ENCODE assay signal across 27 cellular contexts in the genomic region with DNA sequence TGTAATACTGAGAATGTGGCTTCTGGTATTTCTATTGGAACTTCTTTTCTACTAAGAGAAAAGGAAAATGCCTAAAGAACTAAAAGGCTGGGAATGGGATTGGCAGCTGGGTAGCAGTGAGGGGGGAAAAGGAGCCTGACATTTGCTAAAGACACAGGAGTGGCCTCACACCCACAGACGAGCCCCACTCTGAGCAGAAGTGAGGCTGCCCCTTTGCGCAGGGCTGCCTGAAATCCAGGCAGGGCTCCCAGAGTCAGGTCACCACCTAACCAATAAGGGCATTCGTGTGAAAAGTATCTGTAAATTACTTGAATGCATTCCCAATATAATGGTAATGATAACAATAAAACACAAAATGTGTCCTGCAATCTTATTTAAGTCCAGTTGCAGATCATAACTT.
"Had no signal": no experiment of that assay in that cellular context is flagged by ENCODE, and none has a peak within 500 bp of the region (broad histone marks: within the 10 kb centered on the region; RNA-seq: fewer than 3 reads in every experiment).

No MANE protein-coding gene starts in this region.

- H3K4me3 ChIP-seq: ascending aorta, cardiac muscle cell, SJCRH30, SK-N-MC had no signal

- H3K4me2 ChIP-seq: KMS-11 had no signal

- H3K36me3 Mint-ChIP-seq: activated naive CD4-positive, alpha-beta T cell treated with anti-CD3 and anti-CD28 coated beads, Interleukin-2, amount 50 U/mL, for 24 hours; activated naive CD8-positive, alpha-beta T cell treated with anti-CD3 and anti-CD28 coated beads, Interleukin-2, amount 10 ng/mL, durations not matched to agents 7 days and 5 days had no signal

- H3K9ac ChIP-seq: KMS-11 had no signal

- ATAC-seq: activated CD8-positive, alpha-beta T cell treated with anti-CD3 and anti-CD28 coated beads, Interleukin-2, amount 10 ng/mL, durations not matched to agents 7 days and 5 days; Panc1 had no signal

- H3K27me3 ChIP-seq: ascending aorta, cardiac muscle cell, SJCRH30 had no signal

- H3K27ac Mint-ChIP-seq: activated CD4-positive, alpha-beta T cell treated with anti-CD3 and anti-CD28 coated beads, Interleukin-2, amount 10 ng/mL, durations not matched to agents 7 days and 5 days; activated CD8-positive, alpha-beta T cell treated with anti-CD3 and anti-CD28 coated beads, Interleukin-2, amount 10 ng/mL, durations not matched to agents 7 days and 5 days; activated naive CD4-positive, alpha-beta T cell treated with anti-CD3 and anti-CD28 coated beads, Interleukin-2, amount 50 U/mL, for 24 hours; activated naive CD8-positive, alpha-beta T cell treated with anti-CD3 and anti-CD28 coated beads, Interleukin-2, amount 10 ng/mL, durations not matched to agents 7 days and 5 days; activated T-cell treated with anti-CD3 and anti-CD28 coated beads, Interleukin-2, amount 50 U/mL, for 24 hours; activated T-helper 2 cell treated with anti-CD3 and anti-CD28 coated beads, Interferon-gamma antibody, Interleukin-2, Interleukin-4, amounts not matched to agents 10 μg/mL and 5 μg/mL and 100 μg/mL, durations not matched to agents 14 hours and 24 hours and 36 hours had no signal

- DNase-seq: activated CD4-positive, alpha-beta T cell treated with anti-CD3 and anti-CD28 coated beads, Interleukin-2, amount 10 ng/mL, durations not matched to agents 7 days and 5 days; activated CD4-positive, alpha-beta T cell treated with anti-CD3 and anti-CD28 coated beads, Interleukin-2, amount 50 U/mL, for 48 hours; activated CD4-positive, CD25-positive, alpha-beta regulatory T cell; activated CD8-positive, alpha-beta T cell treated with anti-CD3 and anti-CD28 coated beads, Interleukin-2, amount 10 ng/mL, durations not matched to agents 7 days and 5 days; activated gamma-delta T cell; activated naive CD4-positive, alpha-beta T cell treated with Interleukin-2 at 50 U/mL for 16 hours; activated naive CD8-positive, alpha-beta T cell treated with anti-CD3 and anti-CD28 coated beads, Interleukin-2, amount 10 ng/mL, durations not matched to agents 7 days and 5 days; activated T-cell treated with anti-CD3 and anti-CD28 coated beads, Interleukin-2, amount 50 U/mL, for 24 hours; amygdala; NCI-H1105; NCI-H1436; NCI-H1694; NCI-H1930; NCI-H2081 treated with DMSO at 0.1 percent for 48 hours; NCI-H226; NCI-H524 treated with DMSO at 0.1 percent for 48 hours; SHP77; SJCRH30; T1000; WERI-Rb-1 had no signal

- H3K4me1 ChIP-seq: ascending aorta, SJCRH30 had no signal

- H3K36me3 ChIP-seq: ascending aorta, cardiac muscle cell, SJCRH30, WERI-Rb-1 had no signal

- H3K9me3 ChIP-seq: ascending aorta, SJCRH30 had no signal

- H3K9me3 Mint-ChIP-seq: activated CD4-positive, alpha-beta T cell treated with anti-CD3 and anti-CD28 coated beads, Interleukin-2, amount 10 ng/mL, durations not matched to agents 7 days and 5 days; activated naive CD4-positive, alpha-beta T cell treated with anti-CD3 and anti-CD28 coated beads, Interleukin-2, amount 50 U/mL, for 24 hours; activated naive CD8-positive, alpha-beta T cell treated with anti-CD3 and anti-CD28 coated beads, Interleukin-2, amount 10 ng/mL, durations not matched to agents 7 days and 5 days; activated T-cell treated with anti-CD3 and anti-CD28 coated beads, Interleukin-2, amount 50 U/mL, for 24 hours; activated T-helper 2 cell treated with anti-CD3 and anti-CD28 coated beads, Interferon-gamma antibody, Interleukin-2, Interleukin-4, amounts not matched to agents 10 μg/mL and 5 μg/mL and 100 μg/mL, durations not matched to agents 14 hours and 24 hours and 36 hours had no signal

- H3K4me1 Mint-ChIP-seq: activated CD4-positive, alpha-beta T cell treated with anti-CD3 and anti-CD28 coated beads, Interleukin-2, amount 10 ng/mL, durations not matched to agents 7 days and 5 days; activated naive CD4-positive, alpha-beta T cell treated with anti-CD3 and anti-CD28 coated beads, Interleukin-2, amount 50 U/mL, for 24 hours; activated naive CD8-positive, alpha-beta T cell treated with anti-CD3 and anti-CD28 coated beads, Interleukin-2, amount 10 ng/mL, durations not matched to agents 7 days and 5 days had no signal

- H3K4me3 Mint-ChIP-seq: activated CD4-positive, alpha-beta T cell treated with anti-CD3 and anti-CD28 coated beads, Interleukin-2, amount 10 ng/mL, durations not matched to agents 7 days and 5 days; activated CD8-positive, alpha-beta T cell treated with anti-CD3 and anti-CD28 coated beads, Interleukin-2, amount 10 ng/mL, durations not matched to agents 7 days and 5 days; activated naive CD4-positive, alpha-beta T cell treated with anti-CD3 and anti-CD28 coated beads, Interleukin-2, amount 50 U/mL, for 24 hours; activated naive CD8-positive, alpha-beta T cell treated with anti-CD3 and anti-CD28 coated beads, Interleukin-2, amount 10 ng/mL, durations not matched to agents 7 days and 5 days; activated T-cell treated with anti-CD3 and anti-CD28 coated beads, Interleukin-2, amount 50 U/mL, for 24 hours had no signal

- H3K27ac ChIP-seq: ascending aorta, cardiac muscle cell, KMS-11, SJCRH30, SK-N-MC, WERI-Rb-1 had no signal
